25 cellular contexts compared by ENCODE assay signal in genomic region chrX:38839269-38839668, GRCh38.
"Had no signal": no experiment of that assay in that cellular context is flagged by ENCODE, and none has a peak within 500 bp of the region (broad histone marks: within the 10 kb centered on the region; RNA-seq: fewer than 3 reads in every experiment).

No MANE protein-coding gene starts in this region.

- H3K36me3 ChIP-seq: ascending aorta, breast epithelium, SJCRH30, WERI-Rb-1 had no signal

- H3K4me3 ChIP-seq: ascending aorta, body of pancreas, breast epithelium, SJCRH30, SK-N-MC had no signal

- ATAC-seq: activated CD8-positive, alpha-beta T cell treated with anti-CD3 and anti-CD28 coated beads, Interleukin-2, amount 10 ng/mL, durations not matched to agents 7 days and 5 days; body of pancreas; Panc1 had no signal

- H3K27ac ChIP-seq: ascending aorta, body of pancreas, breast epithelium, SJCRH30, SK-N-MC, WERI-Rb-1 had no signal

- H3K4me1 ChIP-seq: ascending aorta, breast epithelium, SJCRH30 had no signal

- H3K9me3 ChIP-seq: ascending aorta, body of pancreas, breast epithelium, SJCRH30 had no signal

- H3K27me3 ChIP-seq: ascending aorta, body of pancreas, SJCRH30 had no signal

- DNase-seq: activated CD4-positive, alpha-beta T cell treated with anti-CD3 and anti-CD28 coated beads, Interleukin-2, amount 10 ng/mL, durations not matched to agents 7 days and 5 days; activated CD4-positive, alpha-beta T cell treated with anti-CD3 and anti-CD28 coated beads, Interleukin-2, amount 50 U/mL, for 48 hours; activated CD8-positive, alpha-beta T cell treated with anti-CD3 and anti-CD28 coated beads, Interleukin-2, amount 10 ng/mL, durations not matched to agents 7 days and 5 days; activated gamma-delta T cell; activated naive CD4-positive, alpha-beta T cell treated with Interleukin-2 at 50 U/mL for 16 hours; activated naive CD8-positive, alpha-beta T cell treated with anti-CD3 and anti-CD28 coated beads, Interleukin-2, amount 10 ng/mL, durations not matched to agents 7 days and 5 days; activated T-cell treated with anti-CD3 and anti-CD28 coated beads, Interleukin-2, amount 50 U/mL, for 24 hours; amygdala; body of pancreas; MM.1S; MV-4-11; NCI-H1092; NCI-H1436 treated with DMSO at 0.1 percent for 48 hours; NCI-H1694 treated with DMSO at 0.1 percent for 48 hours; NCI-H2029; NCI-H345; NCI-H524 treated with DMSO at 0.1 percent for 48 hours; SHP77; SJCRH30; T1000; WERI-Rb-1 had no signal
